In genomic region chr15:90934256-90934948, GRCh38 we compare ENCODE assay signal across 8 cellular contexts. TPM values are rescaled to one million over a fixed set of nuclear protein-coding genes. Genes with fewer than 3 reads are reported as not detected.
DNase-seq lines count a peak whose midpoint lies in the region; ATAC-seq and TF ChIP-seq lines count a peak whose summit lies in the region.

No MANE protein-coding gene starts in this region.

- peak; percentile 35 for ATAC-seq in GM18909 (IDR thresholded peaks at IDR 0.05; ENCODE audit: poor library complexity, unreplicated experiment)
- ATAC-seq in HG03460 (IDR thresholded peaks at IDR 0.05; ENCODE audit: unreplicated experiment), result peak; percentile 36
- peak; percentile 56 for ATAC-seq in left lobe of liver

- DNase-seq in A673 (ENCODE audit: low spot score) (peak; percentile 91), NCI-H524 (lab: John Stamatoyannopoulos, UW) (peak; percentile 83 to 92), coronary artery (ENCODE audit: low spot score) (peak; percentile 87), left lobe of liver (ENCODE audit: low spot score) (peak; percentile 85)
- peak; percentile 94 for DNase-seq in activated CD4-positive, alpha-beta T cell treated with anti-CD3 and anti-CD28 coated beads for 48 hours
- peak; percentile 88 to 91 for DNase-seq in stimulated activated CD4-positive, alpha-beta T cell treated with anti-CD3 and anti-CD28 coated beads, Interleukin-2, amount 100 ng/mL, for 24 hours

- peaks cover 9% of the 10 kb centered on the region for H3K36me3 ChIP-seq in A673 (ENCODE audit: insufficient read depth, low read length, poor library complexity, severe bottlenecking)

- no TSS peak for BruUV-seq in A673 (replicated peaks; lab: Mats Ljungman, UMichigan)

- POLR2A ChIA-PET in A673 (lab: Charles Lee; ENCODE audit: low non-redundant PET), result interaction anchor here (0.6 kb wide), 1 partner anchor 23 kb away, joined by 3 read pairs; no protein-coding TSS in a partner anchor

- H3K27me3 ChIP-seq in A673 (replicated peaks; ENCODE audit: insufficient read depth, low read depth, low read length, poor library complexity), result no peaks in the 10 kb centered on the region

- H3K4me3 ChIP-seq in A673 (ENCODE audit: low read depth, low read length, poor library complexity, severe bottlenecking) (peak overlapping the region; percentile 71), coronary artery (peak overlapping the region; percentile 92)

- CTCF ChIA-PET in A673 (lab: Charles Lee), result interaction anchor here (0.5 to 1.8 kb wide), 8 partner anchors 15 to 460 kb away, joined by 4 to 21 read pairs (median 7); partner anchors contain the start of gene RCCD1

- peak; percentile 97 for TF ChIP-seq CTCF in A673 (conservative IDR thresholded peaks at IDR 0.05; ENCODE audit: low read depth, low read length)
- peak; percentile 81 for TF ChIP-seq CTCF in coronary artery (IDR thresholded peaks at IDR 0.05)

- intact Hi-C loops in A673 (cut with micrococcal nuclease; ENCODE audit: unreplicated experiment), result loop anchor here (5.0 to 10.0 kb wide), 2 partner anchors 287 to 790 kb away; no protein-coding TSS in a partner anchor

- no peaks in the 10 kb centered on the region for H3K9me3 ChIP-seq in A673 (ENCODE audit: low read depth, low read length, poor library complexity, severe bottlenecking)

- peaks cover 25% of the 10 kb centered on the region for H3K4me1 ChIP-seq in A673 (ENCODE audit: insufficient read depth, low read length, poor library complexity, severe bottlenecking)

- H3K27ac ChIP-seq in A673 (ENCODE audit: low read depth, low read length, poor library complexity, severe bottlenecking) (peak overlapping the region; percentile 82), coronary artery (peak overlapping the region; percentile 88 to 94)

RNA-seq across cellular contexts. Expression of gene UNC45A, which starts 0.7 kb away (rescaled TPM):
- total RNA-seq in A673 (2021) (74.4 and 77.7 TPM in 2 replicates), left lobe of liver (32.7 TPM)

RNA-seq across cellular contexts. Expression of gene HDDC3, which starts 2.1 kb away (rescaled TPM):
- total RNA-seq in A673 (2021) (22.6 and 23.9 TPM in 2 replicates), left lobe of liver (9.0 TPM)

RNA-seq across cellular contexts. Expression of gene RCCD1, which starts 20.3 kb away (rescaled TPM):
- 28.8 and 39.5 TPM in 2 replicates for total RNA-seq in A673 (2021)
- total RNA-seq in left lobe of liver, result 7.7 TPM

RNA-seq across cellular contexts. Expression of gene MAN2A2, which starts 31.3 kb away (rescaled TPM):
- total RNA-seq in A673 (2021) (75.7 and 91.3 TPM in 2 replicates), left lobe of liver (96.9 TPM)

RNA-seq across cellular contexts. Expression of gene FES, which starts 50.1 kb away (rescaled TPM):
- total RNA-seq in A673 (2021), result 1.3 and 3.8 TPM in 2 replicates
- total RNA-seq in left lobe of liver, result 39.4 TPM

Comparison
In these comparisons a context has a peak if more than half of its experiments do, and no peak if none do; other contexts are left out.
1. Peak in every context shown above with its lines: DNase-seq, ATAC-seq, H3K4me3 ChIP-seq and H3K27ac ChIP-seq.